ENCODE assay signal across 1 cellular context in genomic region chr11:115505165-115505564, GRCh38.
TF ChIP-seq lines count a peak whose summit lies in the region.

No MANE protein-coding gene starts in this region.

TF ChIP-seq in IMR-90, 13 proteins besides CTCF, POLR2A, EP300 and RAD21 (continued from another document):
- no peak for TF ChIP-seq ELK1 (IDR thresholded peaks at IDR 0.05; ENCODE audit: borderline replicate concordance, low read depth, low read length)
